14 cellular contexts compared by ENCODE assay signal in genomic region chr3:36960502-36960901, GRCh38. TPM values are rescaled to one million over a fixed set of nuclear protein-coding genes. Genes with fewer than 3 reads are reported as not detected.
DNase-seq lines count a peak whose midpoint lies in the region; ATAC-seq and TF ChIP-seq lines count a peak whose summit lies in the region.
"Had no signal": no experiment of that assay in that cellular context is flagged by ENCODE, and none has a peak within 500 bp of the region (broad histone marks: within the 10 kb centered on the region; RNA-seq: fewer than 3 reads in every experiment).

No MANE protein-coding gene starts in this region.

- H2AFZ ChIP-seq in PC-3 (ENCODE audit: low read length), result no peak overlapping the region

- H3K9ac ChIP-seq in PC-3 (ENCODE audit: low read length), result no peak overlapping the region

- TF ChIP-seq CTCF in GM12864 (IDR thresholded peaks at IDR 0.05; ENCODE audit: low read depth, low read length, missing control alignments) (peak; percentile 2), PC-3 (conservative IDR thresholded peaks at IDR 0.05; ENCODE audit: low read depth, low read length) (no peak), endothelial cell (IDR thresholded peaks at IDR 0.05; ENCODE audit: unreplicated experiment) (peak; percentile 17), type B pancreatic cell (conservative IDR thresholded peaks at IDR 0.05) (peak; percentile 32)

- ATAC-seq in PC-3 (no peak), HG03432 (IDR thresholded peaks at IDR 0.05; ENCODE audit: unreplicated experiment) (no peak)
- ATAC-seq in activated T-cell treated with anti-CD3 and anti-CD28 coated beads, Interleukin-2, amount 50 U/mL, for 72 hours (replicated peaks in 1 of 2), result no peak

- H3F3A ChIP-seq in PC-3 (ENCODE audit: low read length, unreplicated experiment), result peaks cover 3% of the 10 kb centered on the region

- H3K27ac Mint-ChIP-seq in endothelial cell (ENCODE audit: unreplicated experiment) (no peak overlapping the region), type B pancreatic cell (no peak overlapping the region)
- H3K27ac Mint-ChIP-seq in activated T-cell treated with anti-CD3 and anti-CD28 coated beads, Interleukin-2, amount 50 U/mL, for 72 hours, result no peak overlapping the region
- H3K27ac Mint-ChIP-seq: B cell; CD4-positive, alpha-beta T cell had no signal

- H3K9me3 Mint-ChIP-seq in endothelial cell (ENCODE audit: unreplicated experiment), result no peaks in the 10 kb centered on the region
- no peaks in the 10 kb centered on the region for H3K9me3 Mint-ChIP-seq in type B pancreatic cell
- no peaks in the 10 kb centered on the region for H3K9me3 Mint-ChIP-seq in activated T-cell treated with anti-CD3 and anti-CD28 coated beads, Interleukin-2, amount 50 U/mL, for 72 hours
- H3K9me3 Mint-ChIP-seq: CD4-positive, alpha-beta T cell had no signal

- no peaks in the 10 kb centered on the region for H4K20me1 ChIP-seq in PC-3 (ENCODE audit: low read length)

- no TSS peak for BruUV-seq in PC-3 (replicated peaks; lab: Mats Ljungman, UMichigan)

- H3K9me2 ChIP-seq in PC-3 (replicated peaks; ENCODE audit: low read length), result no peaks in the 10 kb centered on the region

- H3K36me3 ChIP-seq in PC-3 (ENCODE audit: low read depth, low read length), result no peaks in the 10 kb centered on the region
- H3K36me3 ChIP-seq: HAP-1 had no signal

- H3K4me1 Mint-ChIP-seq in endothelial cell (ENCODE audit: unreplicated experiment) (no peaks in the 10 kb centered on the region), type B pancreatic cell (ENCODE audit: unreplicated experiment) (peaks cover 11% of the 10 kb centered on the region)
- peaks cover 11% of the 10 kb centered on the region for H3K4me1 Mint-ChIP-seq in activated T-cell treated with anti-CD3 and anti-CD28 coated beads, Interleukin-2, amount 50 U/mL, for 72 hours (ENCODE audit: low read depth)

- no peak overlapping the region for H3K4me2 ChIP-seq in PC-3 (ENCODE audit: low read length)

- CTCF ChIA-PET in PC-3 (lab: Charles Lee), result interaction anchor here (3.0 kb wide), 1 partner anchor 54 kb away, joined by 84 read pairs; no protein-coding TSS in a partner anchor

- H3K4me3 Mint-ChIP-seq in endothelial cell (ENCODE audit: unreplicated experiment) (no peak overlapping the region), type B pancreatic cell (no peak overlapping the region)
- no peak overlapping the region for H3K4me3 Mint-ChIP-seq in activated T-cell treated with anti-CD3 and anti-CD28 coated beads, Interleukin-2, amount 50 U/mL, for 72 hours
- H3K4me3 Mint-ChIP-seq: B cell; CD4-positive, alpha-beta T cell had no signal

- peak overlapping the region; percentile 19; the same call in 1 of the 2 replicates for H3K27ac ChIP-seq in PC-3 (ENCODE audit: low read length)

- no peaks in the 10 kb centered on the region for H3K79me2 ChIP-seq in PC-3 (ENCODE audit: low read length)

- H3K9me3 ChIP-seq in PC-3 (ENCODE audit: low read length), result no peaks in the 10 kb centered on the region
- H3K9me3 ChIP-seq: HAP-1 had no signal

- H3K4me3 ChIP-seq in GM12864 (ENCODE audit: low read depth, low read length) (no peak overlapping the region), PC-3 (ENCODE audit: low read length) (no peak overlapping the region)
- H3K4me3 ChIP-seq: HAP-1 had no signal

- intact Hi-C loops in PC-3 (cut with micrococcal nuclease), result no loop called here

- DNase-seq in GM12864 (ENCODE audit: low read depth) (no peak), PC-3 (no peak), endothelial cell (ENCODE audit: low spot score) (no peak), type B pancreatic cell (ENCODE audit: extremely low spot score, unreplicated experiment) (peak; percentile 18), GDM1 (lab: John Stamatoyannopoulos, UW) (no peak)
- DNase-seq in activated T-cell treated with anti-CD3 and anti-CD28 coated beads, Interleukin-2, amount 50 U/mL, for 72 hours, result no peak
- DNase-seq: C1 segment of cervical spinal cord; Calu3; CD4-positive, alpha-beta T cell; GOT3; KBM-7 had no signal

- H3K27me3 ChIP-seq in PC-3 (ENCODE audit: low read length), result no peaks in the 10 kb centered on the region

- H3K4me1 ChIP-seq in PC-3 (ENCODE audit: insufficient read depth, low read length), result peaks cover 43% of the 10 kb centered on the region

- H3K36me3 Mint-ChIP-seq in endothelial cell (ENCODE audit: low read depth, unreplicated experiment) (no peaks in the 10 kb centered on the region), type B pancreatic cell (no peaks in the 10 kb centered on the region)
- H3K36me3 Mint-ChIP-seq in activated T-cell treated with anti-CD3 and anti-CD28 coated beads, Interleukin-2, amount 50 U/mL, for 72 hours (ENCODE audit: insufficient read depth in 2 of 2), result no peaks in the 10 kb centered on the region

- POLR2A ChIA-PET in PC-3 (lab: Charles Lee; ENCODE audit: unreplicated experiment), result interaction anchor here (0.5 kb wide), 1 partner anchor 220 kb away, joined by 3 read pairs; no protein-coding TSS in a partner anchor

- H3K27me3 Mint-ChIP-seq in endothelial cell (ENCODE audit: unreplicated experiment) (no peaks in the 10 kb centered on the region), type B pancreatic cell (no peaks in the 10 kb centered on the region)
- H3K27me3 Mint-ChIP-seq in activated T-cell treated with anti-CD3 and anti-CD28 coated beads, Interleukin-2, amount 50 U/mL, for 72 hours (ENCODE audit: low read depth), result no peaks in the 10 kb centered on the region
- H3K27me3 Mint-ChIP-seq: B cell; CD4-positive, alpha-beta T cell had no signal

RNA-seq across cellular contexts. Expression of gene TRANK1, which starts 15.6 kb away (rescaled TPM):
- 0.58 and 2.4 TPM in 2 replicates for total RNA-seq in PC-3 (2014; rRNA removed)
- 2.8 TPM for total RNA-seq in endothelial cell (ENCODE audit: unreplicated experiment)
- total RNA-seq in type B pancreatic cell (ENCODE audit: low replicate concordance), result 8.6 and 18.0 TPM in 2 replicates
- total RNA-seq in activated T-cell treated with anti-CD3 and anti-CD28 coated beads, Interleukin-2, amount 50 U/mL, for 72 hours, result 10 to 100 TPM; 19.1 to 25.8 TPM

RNA-seq across cellular contexts. Expression of gene EPM2AIP1, which starts 32.4 kb away (rescaled TPM):
- total RNA-seq in PC-3 (2014; rRNA removed), result 6.5 and 7.8 TPM in 2 replicates
- total RNA-seq in endothelial cell (ENCODE audit: unreplicated experiment), result 15.3 TPM
- 27.5 and 29.2 TPM in 2 replicates for total RNA-seq in type B pancreatic cell (ENCODE audit: low replicate concordance)
- total RNA-seq in activated T-cell treated with anti-CD3 and anti-CD28 coated beads, Interleukin-2, amount 50 U/mL, for 72 hours, result 10 to 100 TPM; 12.1 to 19.0 TPM

RNA-seq across cellular contexts. Expression of gene MLH1, which starts 32.8 kb away (rescaled TPM):
- total RNA-seq in PC-3 (2014; rRNA removed), result 55.8 and 79.7 TPM in 2 replicates
- total RNA-seq in endothelial cell (ENCODE audit: unreplicated experiment), result 42.9 TPM
- total RNA-seq in type B pancreatic cell (ENCODE audit: low replicate concordance), result 29.5 and 41.0 TPM in 2 replicates
- 10 to 100 TPM; 80.3 to 81.8 TPM for total RNA-seq in activated T-cell treated with anti-CD3 and anti-CD28 coated beads, Interleukin-2, amount 50 U/mL, for 72 hours
